34 cellular contexts compared by ENCODE assay signal in the genomic region with DNA sequence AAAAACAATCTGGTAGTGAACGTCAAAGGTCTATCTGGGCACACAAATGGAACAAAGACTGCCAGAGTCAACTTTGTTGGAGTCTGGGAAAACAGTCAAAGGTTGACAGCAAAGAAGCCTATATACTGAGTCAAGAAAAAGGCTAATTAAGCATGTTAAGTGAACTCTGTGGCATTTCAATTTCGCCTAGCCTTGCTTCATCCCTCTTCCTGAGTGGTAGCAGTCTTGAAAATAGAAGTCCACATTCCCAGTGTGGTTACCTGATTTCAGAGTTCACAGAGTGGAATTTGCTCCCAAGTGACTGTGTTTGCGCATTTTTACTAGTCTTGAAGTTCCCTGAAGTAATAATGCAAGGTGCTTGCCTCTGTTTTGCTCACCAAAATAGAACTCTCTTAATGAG.
"Had no signal": no experiment of that assay in that cellular context is flagged by ENCODE, and none has a peak within 500 bp of the region (broad histone marks: within the 10 kb centered on the region; RNA-seq: fewer than 3 reads in every experiment).

No MANE protein-coding gene starts in this region.

- H3K4me3 Mint-ChIP-seq: activated CD4-positive, alpha-beta memory T cell treated with anti-CD3 and anti-CD28 coated beads, Interleukin-2, amount 10 ng/mL, durations not matched to agents 7 days and 5 days; activated CD4-positive, alpha-beta T cell treated with anti-CD3 and anti-CD28 coated beads for 36 hours; activated CD8-positive, alpha-beta memory T cell treated with anti-CD3 and anti-CD28 coated beads, Interleukin-2, amount 10 ng/mL, durations not matched to agents 7 days and 5 days; activated naive CD8-positive, alpha-beta T cell treated with anti-CD3 and anti-CD28 coated beads for 36 hours; brain had no signal

- H3K36me3 ChIP-seq: WERI-Rb-1 had no signal

- H3K27ac ChIP-seq: WERI-Rb-1 had no signal

- ATAC-seq: activated CD4-positive, alpha-beta T cell treated with anti-CD3 and anti-CD28 coated beads for 36 hours; activated CD8-positive, alpha-beta memory T cell treated with anti-CD3 and anti-CD28 coated beads, Interleukin-2, amount 10 ng/mL, durations not matched to agents 7 days and 5 days; PC-3 had no signal

- FAIRE-seq: bronchial epithelial cell, colon, RCC 7860 had no signal

- H3K9me3 Mint-ChIP-seq: activated CD4-positive, alpha-beta memory T cell treated with anti-CD3 and anti-CD28 coated beads, Interleukin-2, amount 10 ng/mL, durations not matched to agents 7 days and 5 days had no signal

- H3K27ac Mint-ChIP-seq: activated CD4-positive, alpha-beta memory T cell treated with anti-CD3 and anti-CD28 coated beads, Interleukin-2, amount 10 ng/mL, durations not matched to agents 7 days and 5 days; activated CD4-positive, alpha-beta T cell treated with anti-CD3 and anti-CD28 coated beads for 36 hours; activated CD8-positive, alpha-beta memory T cell treated with anti-CD3 and anti-CD28 coated beads, Interleukin-2, amount 10 ng/mL, durations not matched to agents 7 days and 5 days; activated naive CD8-positive, alpha-beta T cell treated with anti-CD3 and anti-CD28 coated beads for 36 hours; brain had no signal

- DNase-seq: activated CD4-positive, alpha-beta memory T cell treated with anti-CD3 and anti-CD28 coated beads, Interleukin-2, amount 10 ng/mL, durations not matched to agents 7 days and 5 days; activated CD4-positive, alpha-beta T cell treated with anti-CD3 and anti-CD28 coated beads for 36 hours; activated CD8-positive, alpha-beta memory T cell treated with anti-CD3 and anti-CD28 coated beads for 24 hours; activated CD8-positive, alpha-beta memory T cell treated with anti-CD3 and anti-CD28 coated beads, Interleukin-2, amount 10 ng/mL, durations not matched to agents 7 days and 5 days; activated CD8-positive, alpha-beta memory T cell treated with anti-CD3 and anti-CD28 coated beads, Interleukin-2, amount 50 U/mL, for 48 hours; activated effector memory CD4-positive, alpha-beta T cell treated with Interleukin-2 at 50 U/mL for 16 hours; activated naive CD4-positive, alpha-beta T cell; activated naive CD4-positive, alpha-beta T cell treated with anti-CD3 and anti-CD28 coated beads, Interleukin-2, amount 50 U/mL, for 16 hours; activated naive CD8-positive, alpha-beta T cell treated with anti-CD3 and anti-CD28 coated beads for 36 hours; activated T-cell treated with anti-CD3 and anti-CD28 coated beads, Interleukin-2, amount 50 U/mL, for 48 hours; amniotic stem cell; aorta; central memory CD4-positive, alpha-beta T cell; Kasumi-1; KG1; NCI-H1092 treated with DMSO at 0.1 percent for 48 hours; NCI-H1417; NCI-H146; NCI-H187; NCI-H2029 treated with DMSO at 0.1 percent for 48 hours; NCI-H2107; NCI-H2171; NCI-H510A; NCI-H526; NCI-H748 treated with DMSO at 0.1 percent for 48 hours; NK-92 treated with Interleukin-12 subunit alpha and Interleukin-12 subunit beta, amount 100 ng/mL, for 24 hours; Right ventricle myocardium superior; T1000; WERI-Rb-1 had no signal

- H3K27me3 Mint-ChIP-seq: activated CD4-positive, alpha-beta memory T cell treated with anti-CD3 and anti-CD28 coated beads, Interleukin-2, amount 10 ng/mL, durations not matched to agents 7 days and 5 days; activated CD4-positive, alpha-beta T cell treated with anti-CD3 and anti-CD28 coated beads for 36 hours; activated CD8-positive, alpha-beta memory T cell treated with anti-CD3 and anti-CD28 coated beads, Interleukin-2, amount 10 ng/mL, durations not matched to agents 7 days and 5 days; activated naive CD8-positive, alpha-beta T cell treated with anti-CD3 and anti-CD28 coated beads for 36 hours; brain had no signal

- H3K36me3 Mint-ChIP-seq: activated CD8-positive, alpha-beta memory T cell treated with anti-CD3 and anti-CD28 coated beads, Interleukin-2, amount 10 ng/mL, durations not matched to agents 7 days and 5 days; activated naive CD8-positive, alpha-beta T cell treated with anti-CD3 and anti-CD28 coated beads for 36 hours; brain had no signal

- H3K4me1 Mint-ChIP-seq: activated CD4-positive, alpha-beta memory T cell treated with anti-CD3 and anti-CD28 coated beads, Interleukin-2, amount 10 ng/mL, durations not matched to agents 7 days and 5 days; activated CD4-positive, alpha-beta T cell treated with anti-CD3 and anti-CD28 coated beads for 36 hours; activated CD8-positive, alpha-beta memory T cell treated with anti-CD3 and anti-CD28 coated beads, Interleukin-2, amount 10 ng/mL, durations not matched to agents 7 days and 5 days; activated naive CD8-positive, alpha-beta T cell treated with anti-CD3 and anti-CD28 coated beads for 36 hours; brain had no signal
